ENCODE assay signal across 8 cellular contexts in the genomic region with DNA sequence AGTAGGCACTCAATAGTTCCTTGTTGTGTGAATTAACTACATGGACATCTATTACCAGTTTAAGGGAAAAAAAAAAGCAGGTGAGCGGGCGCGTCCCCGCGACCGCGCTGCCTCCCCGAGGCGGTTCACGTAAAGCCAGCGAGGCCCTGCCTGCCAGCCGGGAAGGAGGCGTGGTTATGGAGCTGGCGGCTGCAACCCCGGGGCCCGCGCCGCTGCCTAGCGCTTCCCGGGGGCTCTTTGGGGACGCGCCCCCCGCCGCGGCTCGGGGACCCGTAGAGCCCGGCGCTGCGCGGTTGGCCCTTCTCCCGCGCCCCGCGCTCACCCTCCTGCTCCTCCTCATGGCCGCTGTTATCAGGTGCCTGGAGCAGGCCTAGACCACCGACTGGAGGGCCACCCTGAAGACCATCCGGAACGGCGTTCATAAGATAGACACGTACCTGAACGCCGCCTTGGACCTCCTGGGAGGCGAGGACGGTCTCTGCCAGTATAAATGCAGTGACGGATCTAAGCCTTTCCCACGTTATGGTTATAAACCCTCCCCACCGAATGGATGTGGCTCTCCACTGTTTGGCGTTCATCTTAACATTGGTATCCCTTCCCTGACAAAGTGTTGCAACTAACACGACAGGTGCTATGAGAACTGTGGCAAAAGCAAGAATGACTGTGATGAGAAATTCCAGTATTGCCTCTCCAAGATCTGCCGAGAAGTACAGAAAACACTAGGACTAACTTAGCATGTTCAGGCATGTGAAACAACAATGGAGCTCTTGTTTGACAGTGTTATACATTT. TPM values are rescaled to one million over a fixed set of nuclear protein-coding genes. Genes with fewer than 3 reads are reported as not detected.
DNase-seq lines count a peak whose midpoint lies in the region; ATAC-seq, FAIRE-seq and TF ChIP-seq lines count a peak whose summit lies in the region.

No MANE protein-coding gene starts in this region.

- H3K4me1 ChIP-seq in hepatocyte (ENCODE audit: insufficient read depth): peaks cover 15% of the 10 kb centered on the region

- no peaks in the 10 kb centered on the region for H3K27me3 ChIP-seq in hepatocyte

- H3K4me2 ChIP-seq in hepatocyte: peak overlapping the region; percentile 76

- peak; percentile 56 for FAIRE-seq in D721Med (lab: Jason Lieb, UNC)

- peak; percentile 16 for ATAC-seq in SK-N-SH treated with all-trans-retinoic acid at 6 μM for 48 hours
- ATAC-seq in GM18511 (IDR thresholded peaks at IDR 0.05; ENCODE audit: unreplicated experiment): no peak

- TF ChIP-seq CTCF in D721Med (IDR thresholded peaks at IDR 0.05; ENCODE audit: insufficient read depth, missing control alignments) (no peak), hepatocyte (IDR thresholded peaks at IDR 0.05; ENCODE audit: poor library complexity) (peak; percentile 22), retinal pigment epithelial cell (conservative IDR thresholded peaks at IDR 0.05; ENCODE audit: low read depth, low read length) (peak; percentile 23)

- no peaks in the 10 kb centered on the region for H3K9me3 ChIP-seq in hepatocyte (ENCODE audit: low read depth)

- DNase-seq in D721Med (ENCODE audit: insufficient read length, low spot score) (no peak), LoVo (ENCODE audit: low spot score) (peak; percentile 73), hepatocyte (ENCODE audit: low spot score) (peak; percentile 87), retinal pigment epithelial cell (ENCODE audit: low read depth) (no peak), GM19240 (ENCODE audit: insufficient read length, low spot score) (no peak)

- peak overlapping the region; percentile 91 for H2AFZ ChIP-seq in hepatocyte

- H3K9me2 ChIP-seq in hepatocyte (replicated peaks; ENCODE audit: insufficient read depth): no peaks in the 10 kb centered on the region

- H3K27ac ChIP-seq in angular gyrus (ENCODE audit: low read depth, low read length) (peak overlapping the region; percentile 16), hepatocyte (peak overlapping the region; percentile 77)

- peaks cover 5% of the 10 kb centered on the region for H4K20me1 ChIP-seq in hepatocyte (ENCODE audit: insufficient read depth, poor library complexity, severe bottlenecking)

- no peaks in the 10 kb centered on the region for H3K36me3 ChIP-seq in hepatocyte (replicated peaks; ENCODE audit: insufficient read depth, low read depth)

- WGBS in hepatocyte (ENCODE audit: low lambda C conversion rate, missing lambda C conversion rate): 3% methylated on average over 51 of the region's 51 CpGs

- peaks cover 15% of the 10 kb centered on the region for H3K79me2 ChIP-seq in hepatocyte

- H3K4me3 ChIP-seq in hepatocyte: peak overlapping the region; percentile 38
- H3K4me3 ChIP-seq in retinal pigment epithelial cell (ENCODE audit: low read length): peak overlapping the region; percentile 43

TF ChIP-seq in SK-N-SH treated with all-trans-retinoic acid at 6 μM for 48 hours, 23 proteins besides CTCF, POLR2A, EP300 and RAD21:
- TF ChIP-seq TCF4 (CRISPR knock-in tag; IDR thresholded peaks at IDR 0.05; ENCODE audit: borderline replicate concordance): no peak
- TF ChIP-seq BACH2 (CRISPR knock-in tag; IDR thresholded peaks at IDR 0.05; ENCODE audit: borderline replicate concordance): no peak
- TF ChIP-seq ZFP30 (CRISPR knock-in tag; IDR thresholded peaks at IDR 0.05): no peak
- no peak for TF ChIP-seq RARB (CRISPR knock-in tag; IDR thresholded peaks at IDR 0.05)
- no peak for TF ChIP-seq SNAI2 (CRISPR knock-in tag; IDR thresholded peaks at IDR 0.05)
- TF ChIP-seq, protein P1, sequence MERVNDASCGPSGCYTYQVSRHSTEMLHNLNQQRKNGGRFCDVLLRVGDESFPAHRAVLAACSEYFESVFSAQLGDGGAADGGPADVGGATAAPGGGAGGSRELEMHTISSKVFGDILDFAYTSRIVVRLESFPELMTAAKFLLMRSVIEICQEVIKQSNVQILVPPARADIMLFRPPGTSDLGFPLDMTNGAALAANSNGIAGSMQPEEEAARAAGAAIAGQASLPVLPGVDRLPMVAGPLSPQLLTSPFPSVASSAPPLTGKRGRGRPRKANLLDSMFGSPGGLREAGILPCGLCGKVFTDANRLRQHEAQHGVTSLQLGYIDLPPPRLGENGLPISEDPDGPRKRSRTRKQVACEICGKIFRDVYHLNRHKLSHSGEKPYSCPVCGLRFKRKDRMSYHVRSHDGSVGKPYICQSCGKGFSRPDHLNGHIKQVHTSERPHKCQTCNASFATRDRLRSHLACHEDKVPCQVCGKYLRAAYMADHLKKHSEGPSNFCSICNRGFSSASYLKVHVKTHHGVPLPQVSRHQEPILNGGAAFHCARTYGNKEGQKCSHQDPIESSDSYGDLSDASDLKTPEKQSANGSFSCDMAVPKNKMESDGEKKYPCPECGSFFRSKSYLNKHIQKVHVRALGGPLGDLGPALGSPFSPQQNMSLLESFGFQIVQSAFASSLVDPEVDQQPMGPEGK (CRISPR knock-in tag; IDR thresholded peaks at IDR 0.05; ENCODE audit: borderline replicate concordance): no peak
- TF ChIP-seq, protein P2, sequence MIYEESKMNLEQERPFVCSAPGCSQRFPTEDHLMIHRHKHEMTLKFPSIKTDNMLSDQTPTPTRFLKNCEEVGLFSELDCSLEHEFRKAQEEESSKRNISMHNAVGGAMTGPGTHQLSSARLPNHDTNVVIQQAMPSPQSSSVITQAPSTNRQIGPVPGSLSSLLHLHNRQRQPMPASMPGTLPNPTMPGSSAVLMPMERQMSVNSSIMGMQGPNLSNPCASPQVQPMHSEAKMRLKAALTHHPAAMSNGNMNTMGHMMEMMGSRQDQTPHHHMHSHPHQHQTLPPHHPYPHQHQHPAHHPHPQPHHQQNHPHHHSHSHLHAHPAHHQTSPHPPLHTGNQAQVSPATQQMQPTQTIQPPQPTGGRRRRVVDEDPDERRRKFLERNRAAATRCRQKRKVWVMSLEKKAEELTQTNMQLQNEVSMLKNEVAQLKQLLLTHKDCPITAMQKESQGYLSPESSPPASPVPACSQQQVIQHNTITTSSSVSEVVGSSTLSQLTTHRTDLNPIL (CRISPR knock-in tag; IDR thresholded peaks at IDR 0.05; ENCODE audit: low read depth): no peak
- TF ChIP-seq CSDC2 (CRISPR knock-in tag; IDR thresholded peaks at IDR 0.05): no peak
- no peak for TF ChIP-seq PPARA (CRISPR knock-in tag; IDR thresholded peaks at IDR 0.05; ENCODE audit: borderline replicate concordance)
- TF ChIP-seq ZNF70 (CRISPR knock-in tag; IDR thresholded peaks at IDR 0.05): no peak
- no peak for TF ChIP-seq ESRRG (CRISPR knock-in tag; IDR thresholded peaks at IDR 0.05)
- TF ChIP-seq ISL1 (CRISPR knock-in tag; IDR thresholded peaks at IDR 0.05): no peak
- no peak for TF ChIP-seq ZNF8 (CRISPR knock-in tag; IDR thresholded peaks at IDR 0.05)
- TF ChIP-seq OSR1 (CRISPR knock-in tag; IDR thresholded peaks at IDR 0.05): no peak
- TF ChIP-seq, protein P3, sequence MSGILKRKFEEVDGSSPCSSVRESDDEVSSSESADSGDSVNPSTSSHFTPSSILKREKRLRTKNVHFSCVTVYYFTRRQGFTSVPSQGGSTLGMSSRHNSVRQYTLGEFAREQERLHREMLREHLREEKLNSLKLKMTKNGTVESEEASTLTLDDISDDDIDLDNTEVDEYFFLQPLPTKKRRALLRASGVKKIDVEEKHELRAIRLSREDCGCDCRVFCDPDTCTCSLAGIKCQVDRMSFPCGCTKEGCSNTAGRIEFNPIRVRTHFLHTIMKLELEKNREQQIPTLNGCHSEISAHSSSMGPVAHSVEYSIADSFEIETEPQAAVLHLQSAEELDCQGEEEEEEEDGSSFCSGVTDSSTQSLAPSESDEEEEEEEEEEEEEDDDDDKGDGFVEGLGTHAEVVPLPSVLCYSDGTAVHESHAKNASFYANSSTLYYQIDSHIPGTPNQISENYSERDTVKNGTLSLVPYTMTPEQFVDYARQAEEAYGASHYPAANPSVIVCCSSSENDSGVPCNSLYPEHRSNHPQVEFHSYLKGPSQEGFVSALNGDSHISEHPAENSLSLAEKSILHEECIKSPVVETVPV (CRISPR knock-in tag; IDR thresholded peaks at IDR 0.05): no peak
- TF ChIP-seq, protein P4, sequence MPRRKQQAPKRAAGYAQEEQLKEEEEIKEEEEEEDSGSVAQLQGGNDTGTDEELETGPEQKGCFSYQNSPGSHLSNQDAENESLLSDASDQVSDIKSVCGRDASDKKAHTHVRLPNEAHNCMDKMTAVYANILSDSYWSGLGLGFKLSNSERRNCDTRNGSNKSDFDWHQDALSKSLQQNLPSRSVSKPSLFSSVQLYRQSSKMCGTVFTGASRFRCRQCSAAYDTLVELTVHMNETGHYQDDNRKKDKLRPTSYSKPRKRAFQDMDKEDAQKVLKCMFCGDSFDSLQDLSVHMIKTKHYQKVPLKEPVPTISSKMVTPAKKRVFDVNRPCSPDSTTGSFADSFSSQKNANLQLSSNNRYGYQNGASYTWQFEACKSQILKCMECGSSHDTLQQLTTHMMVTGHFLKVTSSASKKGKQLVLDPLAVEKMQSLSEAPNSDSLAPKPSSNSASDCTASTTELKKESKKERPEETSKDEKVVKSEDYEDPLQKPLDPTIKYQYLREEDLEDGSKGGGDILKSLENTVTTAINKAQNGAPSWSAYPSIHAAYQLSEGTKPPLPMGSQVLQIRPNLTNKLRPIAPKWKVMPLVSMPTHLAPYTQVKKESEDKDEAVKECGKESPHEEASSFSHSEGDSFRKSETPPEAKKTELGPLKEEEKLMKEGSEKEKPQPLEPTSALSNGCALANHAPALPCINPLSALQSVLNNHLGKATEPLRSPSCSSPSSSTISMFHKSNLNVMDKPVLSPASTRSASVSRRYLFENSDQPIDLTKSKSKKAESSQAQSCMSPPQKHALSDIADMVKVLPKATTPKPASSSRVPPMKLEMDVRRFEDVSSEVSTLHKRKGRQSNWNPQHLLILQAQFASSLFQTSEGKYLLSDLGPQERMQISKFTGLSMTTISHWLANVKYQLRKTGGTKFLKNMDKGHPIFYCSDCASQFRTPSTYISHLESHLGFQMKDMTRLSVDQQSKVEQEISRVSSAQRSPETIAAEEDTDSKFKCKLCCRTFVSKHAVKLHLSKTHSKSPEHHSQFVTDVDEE (CRISPR knock-in tag; IDR thresholded peaks at IDR 0.05): no peak
- no peak for TF ChIP-seq ZFP3 (CRISPR knock-in tag; IDR thresholded peaks at IDR 0.05)

RNA-seq across cellular contexts. Expression of a gene that starts 2.6 kb away (rescaled TPM):
- total RNA-seq in hepatocyte: 22.7 and 28.4 TPM in 2 replicates
- 21.5 and 25.5 TPM in 2 replicates for polyA plus RNA-seq in hepatocyte

RNA-seq across cellular contexts. Expression of a gene that starts 35.6 kb away (rescaled TPM):
- total RNA-seq in hepatocyte: 2.6 and 3.1 TPM in 2 replicates
- 1.3 and 1.8 TPM in 2 replicates for polyA plus RNA-seq in hepatocyte

RNA-seq across cellular contexts. Expression of a gene that starts 35.8 kb away (rescaled TPM):
- total RNA-seq in hepatocyte: 12.8 and 13.8 TPM in 2 replicates
- 23.8 and 35.9 TPM in 2 replicates for polyA plus RNA-seq in hepatocyte

Comparison
In these comparisons a context has a peak if more than half of its experiments do, and no peak if none do; other contexts are left out.
1. DNase-seq: peak in LoVo (single experiment) and hepatocyte (single experiment); none in D721Med (single experiment), retinal pigment epithelial cell (single experiment) and GM19240 (single experiment).